ENCODE assay signal across 39 cellular contexts in the genomic region with DNA sequence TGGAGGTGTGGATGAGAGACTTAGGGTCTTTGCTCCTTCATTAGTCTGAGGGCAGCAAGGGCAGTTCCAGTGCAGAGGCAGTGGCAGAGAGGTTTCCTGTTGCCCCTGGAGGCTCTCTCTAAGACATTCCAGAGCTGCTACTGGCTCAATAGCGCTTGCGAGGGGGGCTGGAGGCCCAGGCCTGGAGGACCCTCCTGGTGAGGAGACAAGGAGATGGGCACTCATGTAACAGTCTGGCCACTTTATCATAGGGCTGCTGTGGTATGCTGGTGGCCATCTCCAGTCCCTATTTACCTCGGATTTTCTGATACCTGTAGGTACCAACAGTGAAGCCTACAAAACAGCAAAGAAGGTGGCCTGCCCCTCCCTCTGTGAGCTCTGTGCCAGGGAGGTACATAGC. TPM values are rescaled to one million over a fixed set of nuclear protein-coding genes. Genes with fewer than 3 reads are reported as not detected.
"Had no signal": no experiment of that assay in that cellular context is flagged by ENCODE, and none has a peak within 500 bp of the region (broad histone marks: within the 10 kb centered on the region; RNA-seq: fewer than 3 reads in every experiment).

No MANE protein-coding gene starts in this region.

- ATAC-seq: activated naive CD4-positive, alpha-beta T cell treated with anti-CD3 and anti-CD28 coated beads, Interleukin-2, amount 50 U/mL, for 72 hours; activated naive CD8-positive, alpha-beta T cell treated with anti-CD3 and anti-CD28 coated beads, Interleukin-2, amount 50 U/mL, for 24 hours; activated T-cell treated with anti-CD3 and anti-CD28 coated beads, Interleukin-2, amount 50 U/mL, for 4 hours; activated T-cell treated with anti-CD3 and anti-CD28 coated beads, Interleukin-2, amount 50 U/mL, for 72 hours; activated T-helper 17 cell treated with anti-CD3 and anti-CD28 coated beads, Interleukin-2, amount 50 U/mL, for 72 hours; body of pancreas had no signal

- H3K36me3 ChIP-seq: adrenal gland, ascending aorta, brain microvascular endothelial cell, breast epithelium, cardiac muscle cell had no signal

- H3K4me1 ChIP-seq: adrenal gland, ascending aorta, body of pancreas, breast epithelium had no signal

- FAIRE-seq: astrocyte, bronchial epithelial cell had no signal

- H3K4me3 ChIP-seq: adrenal gland, ascending aorta, body of pancreas, breast epithelium, cardiac muscle cell had no signal

- H3K27ac ChIP-seq: adrenal gland, ascending aorta, body of pancreas, brain microvascular endothelial cell, breast epithelium, cardiac muscle cell had no signal

- DNase-seq: activated effector memory CD4-positive, alpha-beta T cell treated with anti-CD3 and anti-CD28 coated beads, Interleukin-2, amount 50 U/mL, for 16 hours; activated effector memory CD4-positive, alpha-beta T cell treated with Interleukin-2 at 50 U/mL for 16 hours; activated gamma-delta T cell; activated gamma-delta T cell treated with Interleukin-2 at 50 U/mL for 16 hours; activated naive CD4-positive, alpha-beta T cell; activated naive CD4-positive, alpha-beta T cell treated with anti-CD3 and anti-CD28 coated beads for 36 hours; activated naive CD4-positive, alpha-beta T cell treated with anti-CD3 and anti-CD28 coated beads, Interleukin-2, amount 10 ng/mL, durations not matched to agents 7 days and 5 days; activated naive CD4-positive, alpha-beta T cell treated with anti-CD3 and anti-CD28 coated beads, Interleukin-2, amount 50 U/mL, for 16 hours; activated naive CD4-positive, alpha-beta T cell treated with Interleukin-2 at 50 U/mL for 16 hours; activated naive CD8-positive, alpha-beta T cell treated with anti-CD3 and anti-CD28 coated beads for 36 hours; activated naive CD8-positive, alpha-beta T cell treated with anti-CD3 and anti-CD28 coated beads, Interleukin-2, amount 10 ng/mL, durations not matched to agents 7 days and 5 days; activated naive CD8-positive, alpha-beta T cell treated with anti-CD3 and anti-CD28 coated beads, Interleukin-2, amount 50 U/mL, for 24 hours; activated T-cell treated with anti-CD3 and anti-CD28 coated beads, Interleukin-2, amount 50 U/mL, for 24 hours; activated T-cell treated with anti-CD3 and anti-CD28 coated beads, Interleukin-2, amount 50 U/mL, for 4 hours; activated T-cell treated with anti-CD3 and anti-CD28 coated beads, Interleukin-2, amount 50 U/mL, for 48 hours; activated T-cell treated with anti-CD3 and anti-CD28 coated beads, Interleukin-2, amount 50 U/mL, for 72 hours; adrenal gland; amniotic stem cell; amygdala; anterior cingulate cortex; body of pancreas; brain microvascular endothelial cell; caudate nucleus; central memory CD4-positive, alpha-beta T cell; cerebellar nuclear complex had no signal

- H3K27me3 ChIP-seq: adrenal gland, ascending aorta, body of pancreas, brain microvascular endothelial cell, breast epithelium, cardiac muscle cell had no signal

- H3K9me3 ChIP-seq: adrenal gland, ascending aorta, body of pancreas had no signal

RNA-seq across cellular contexts. Expression of gene CLEC2A, which starts 12.7 kb away (rescaled TPM):
- total RNA-seq: activated naive CD4-positive, alpha-beta T cell treated with anti-CD3 and anti-CD28 coated beads for 36 hours; activated naive CD4-positive, alpha-beta T cell treated with anti-CD3 and anti-CD28 coated beads, Interleukin-2, amount 50 U/mL, for 72 hours; activated naive CD8-positive, alpha-beta T cell treated with anti-CD3 and anti-CD28 coated beads for 36 hours; activated naive CD8-positive, alpha-beta T cell treated with anti-CD3 and anti-CD28 coated beads, Interleukin-2, amount 10 ng/mL, durations not matched to agents 7 days and 5 days; activated T-cell treated with anti-CD3 and anti-CD28 coated beads, Interleukin-2, amount 50 U/mL, for 4 hours; activated T-cell treated with anti-CD3 and anti-CD28 coated beads, Interleukin-2, amount 50 U/mL, for 72 hours; activated T-helper 1 cell treated with anti-CD3 and anti-CD28 coated beads, Interleukin-12 subunit alpha, Interleukin-12 subunit beta, Interleukin-2, Interleukin-4 antibody, amounts not matched to agents 30 ng/mL and 10 ng/mL and 1 ng/mL, durations not matched to agents 14 hours and 24 hours and 36 hours; activated T-helper 17 cell treated with anti-CD3 and anti-CD28 coated beads, Interleukin-2, amount 50 U/mL, for 72 hours; activated T-helper 2 cell treated with anti-CD3 and anti-CD28 coated beads, Interferon-gamma antibody, Interleukin-2, Interleukin-4, amounts not matched to agents 10 μg/mL and 5 μg/mL and 100 μg/mL, durations not matched to agents 14 hours and 24 hours and 36 hours; adrenal gland; aorta; ascending aorta; body of pancreas; breast epithelium; bronchial epithelial cell; cardiac muscle cell; cardiac septum; cerebellum had no signal
- polyA plus RNA-seq: adipose tissue, adrenal gland, aorta, cardiac muscle cell had no signal

RNA-seq across cellular contexts. Expression of gene KLRF2, which starts 38.2 kb away (rescaled TPM):
- total RNA-seq: activated naive CD4-positive, alpha-beta T cell treated with anti-CD3 and anti-CD28 coated beads for 36 hours; activated naive CD4-positive, alpha-beta T cell treated with anti-CD3 and anti-CD28 coated beads, Interleukin-2, amount 50 U/mL, for 72 hours; activated naive CD8-positive, alpha-beta T cell treated with anti-CD3 and anti-CD28 coated beads for 36 hours; activated T-cell treated with anti-CD3 and anti-CD28 coated beads, Interleukin-2, amount 50 U/mL, for 4 hours; activated T-cell treated with anti-CD3 and anti-CD28 coated beads, Interleukin-2, amount 50 U/mL, for 72 hours; activated T-helper 1 cell treated with anti-CD3 and anti-CD28 coated beads, Interleukin-12 subunit alpha, Interleukin-12 subunit beta, Interleukin-2, Interleukin-4 antibody, amounts not matched to agents 30 ng/mL and 10 ng/mL and 1 ng/mL, durations not matched to agents 14 hours and 24 hours and 36 hours; activated T-helper 17 cell treated with anti-CD3 and anti-CD28 coated beads, Interleukin-2, amount 50 U/mL, for 72 hours; activated T-helper 2 cell treated with anti-CD3 and anti-CD28 coated beads, Interferon-gamma antibody, Interleukin-2, Interleukin-4, amounts not matched to agents 10 μg/mL and 5 μg/mL and 100 μg/mL, durations not matched to agents 14 hours and 24 hours and 36 hours; adrenal gland; aorta; ascending aorta; astrocyte; body of pancreas; breast epithelium; bronchial epithelial cell; cardiac muscle cell; cardiac septum; cerebellum; chondrocyte had no signal
- polyA plus RNA-seq: adipose tissue, adrenal gland, aorta, cardiac muscle cell had no signal

RNA-seq across cellular contexts. Expression of gene CLEC2B, which starts 50.3 kb away (rescaled TPM):
- total RNA-seq: astrocyte, cardiac muscle cell, chondrocyte had no signal

RNA-seq across cellular contexts. Expression of gene CLEC12A, which starts 51.8 kb away (rescaled TPM):
- total RNA-seq: activated naive CD4-positive, alpha-beta T cell treated with anti-CD3 and anti-CD28 coated beads for 36 hours; activated T-cell treated with anti-CD3 and anti-CD28 coated beads, Interleukin-2, amount 50 U/mL, for 4 hours; activated T-helper 1 cell treated with anti-CD3 and anti-CD28 coated beads, Interleukin-12 subunit alpha, Interleukin-12 subunit beta, Interleukin-2, Interleukin-4 antibody, amounts not matched to agents 30 ng/mL and 10 ng/mL and 1 ng/mL, durations not matched to agents 14 hours and 24 hours and 36 hours; ascending aorta; astrocyte; bronchial epithelial cell; cardiac muscle cell; cerebellum; chondrocyte had no signal
- polyA plus RNA-seq: cardiac muscle cell had no signal
